19 cellular contexts compared by ENCODE assay signal in genomic region chr10:33103980-33104379, GRCh38.
"Had no signal": no experiment of that assay in that cellular context is flagged by ENCODE, and none has a peak within 500 bp of the region (broad histone marks: within the 10 kb centered on the region; RNA-seq: fewer than 3 reads in every experiment).

No MANE protein-coding gene starts in this region.

- FAIRE-seq: colon, frontal cortex had no signal

- H3K9me3 ChIP-seq: mucosa of descending colon, neutrophil, psoas muscle, right lobe of liver, tibial artery, upper lobe of left lung had no signal

- ATAC-seq: heart left ventricle; mucosa of descending colon; naive thymus-derived CD8-positive, alpha-beta T cell; psoas muscle; right lobe of liver; stimulated activated effector memory CD8-positive, alpha-beta T cell treated with anti-CD3 and anti-CD28 coated beads, Interleukin-12 subunit alpha, Interleukin-12 subunit beta, amount 100 ng/mL, for 72 hours; stimulated activated naive CD8-positive, alpha-beta T cell treated with anti-CD3 and anti-CD28 coated beads, Interleukin-15, Interleukin-2, amounts not matched to agents 100 U/mL and 50 U/mL, for 24 hours had no signal

- H3K4me3 ChIP-seq: heart left ventricle, mucosa of descending colon, psoas muscle, right lobe of liver, tibial artery, upper lobe of left lung had no signal

- H3K36me3 ChIP-seq: heart left ventricle, neutrophil, right lobe of liver, tibial artery, upper lobe of left lung had no signal

- H3K27ac Mint-ChIP-seq: stimulated activated effector memory CD8-positive, alpha-beta T cell treated with anti-CD3 and anti-CD28 coated beads, Interleukin-12 subunit alpha, Interleukin-12 subunit beta, amount 100 ng/mL, for 72 hours had no signal

- H3K27ac ChIP-seq: heart left ventricle, neutrophil, psoas muscle, right lobe of liver, tibial artery, upper lobe of left lung had no signal

- H3K27me3 ChIP-seq: heart left ventricle, neutrophil, right lobe of liver, tibial artery, upper lobe of left lung had no signal

- H3K4me1 ChIP-seq: psoas muscle, right lobe of liver, tibial artery, upper lobe of left lung had no signal

- DNase-seq: dermis blood vessel endothelial cell; erythroblast; heart left ventricle; hippocampal formation; kidney glomerular epithelial cell; mucosa of descending colon; naive thymus-derived CD8-positive, alpha-beta T cell; psoas muscle; retina; right lobe of liver; stimulated activated CD4-positive, alpha-beta T cell treated with anti-CD3 and anti-CD28 coated beads, Interleukin-4, amount 100 ng/mL, for 1 hour; stimulated activated CD8-positive, alpha-beta memory T cell treated with anti-CD3 and anti-CD28 coated beads, Interleukin-4, amount 100 ng/mL, for 48 hours; stimulated activated naive CD8-positive, alpha-beta T cell treated with anti-CD3 and anti-CD28 coated beads, Interleukin-15, Interleukin-2, amounts not matched to agents 100 U/mL and 50 U/mL, for 24 hours; tibial artery; upper lobe of left lung had no signal

- H3K4me3 Mint-ChIP-seq: naive thymus-derived CD8-positive, alpha-beta T cell; stimulated activated effector memory CD8-positive, alpha-beta T cell treated with anti-CD3 and anti-CD28 coated beads, Interleukin-12 subunit alpha, Interleukin-12 subunit beta, amount 100 ng/mL, for 72 hours had no signal
